Comparison of ENCODE assay signal across 28 cellular contexts in genomic region chr6:23688650-23689049, GRCh38.
"Had no signal": no experiment of that assay in that cellular context is flagged by ENCODE, and none has a peak within 500 bp of the region (broad histone marks: within the 10 kb centered on the region; RNA-seq: fewer than 3 reads in every experiment).

No MANE protein-coding gene starts in this region.

- H3K4me2 ChIP-seq: hepatocyte, neural progenitor cell had no signal

- DNase-seq: dermis blood vessel endothelial cell; effector memory CD4-positive, alpha-beta T cell; esophagus squamous epithelium; foreskin fibroblast; heart left ventricle; left cardiac atrium; left lung; mesenchymal stem cell; midbrain; naive thymus-derived CD4-positive, alpha-beta T cell; right lobe of liver; small intestine; stimulated activated CD4-positive, alpha-beta T cell treated with anti-CD3 and anti-CD28 coated beads, Interleukin-15, amount 100 ng/mL, for 24 hours; stimulated activated CD4-positive, alpha-beta T cell treated with anti-CD3 and anti-CD28 coated beads, Interleukin-2, amount 100 ng/mL, for 48 hours; stimulated activated naive CD4-positive, alpha-beta T cell; stimulated activated naive CD8-positive, alpha-beta T cell treated with anti-CD3 and anti-CD28 coated beads, Interleukin-15, amount 100 ng/mL, for 72 hours; thyroid gland; trophoblast cell had no signal

- H3K9ac ChIP-seq: neural progenitor cell, parathyroid adenoma had no signal

- H3K9me3 ChIP-seq: esophagus squamous epithelium, gastroesophageal sphincter, heart left ventricle, right lobe of liver, suprapubic skin, thyroid gland had no signal

- H3K4me3 Mint-ChIP-seq: naive thymus-derived CD4-positive, alpha-beta T cell; nephron; neural progenitor cell; stimulated activated naive CD8-positive, alpha-beta T cell treated with anti-CD3 and anti-CD28 coated beads, Interleukin-15, amount 100 ng/mL, for 72 hours had no signal

- H3K4me1 Mint-ChIP-seq: naive thymus-derived CD4-positive, alpha-beta T cell; stimulated activated naive CD8-positive, alpha-beta T cell treated with anti-CD3 and anti-CD28 coated beads, Interleukin-15, amount 100 ng/mL, for 72 hours had no signal

- H3K79me2 ChIP-seq: hepatocyte, parathyroid adenoma had no signal

- H3K4me1 ChIP-seq: heart left ventricle, left lung, neural progenitor cell, right lobe of liver, suprapubic skin, thyroid gland had no signal

- FAIRE-seq: endothelial cell of umbilical vein, small intestine, urothelium cell line had no signal

- H3K4me3 ChIP-seq: coronary artery, esophagus squamous epithelium, gastroesophageal sphincter, heart left ventricle, hepatocyte, left lung, neural progenitor cell, right lobe of liver, suprapubic skin, thyroid gland had no signal

- H3K36me3 Mint-ChIP-seq: naive thymus-derived CD4-positive, alpha-beta T cell; neural progenitor cell had no signal

- H3K27me3 Mint-ChIP-seq: naive thymus-derived CD4-positive, alpha-beta T cell; progenitor cell of endocrine pancreas; stimulated activated naive CD8-positive, alpha-beta T cell treated with anti-CD3 and anti-CD28 coated beads, Interleukin-15, amount 100 ng/mL, for 72 hours had no signal

- H2AFZ ChIP-seq: hepatocyte, neural progenitor cell, parathyroid adenoma had no signal

- H3K27ac ChIP-seq: coronary artery, esophagus squamous epithelium, gastroesophageal sphincter, heart left ventricle, hepatocyte, left lung, neural progenitor cell, parathyroid adenoma, right lobe of liver, suprapubic skin, thyroid gland had no signal

- H3K27me3 ChIP-seq: esophagus squamous epithelium, gastroesophageal sphincter, heart left ventricle, hepatocyte, left lung, neural progenitor cell, right lobe of liver, suprapubic skin, thyroid gland had no signal

- ATAC-seq: gastroesophageal sphincter; heart left ventricle; left cardiac atrium; left lung; naive thymus-derived CD4-positive, alpha-beta T cell; right lobe of liver; stimulated activated naive CD8-positive, alpha-beta T cell treated with anti-CD3 and anti-CD28 coated beads, Interleukin-15, amount 100 ng/mL, for 72 hours had no signal

- H3K27ac Mint-ChIP-seq: naive thymus-derived CD4-positive, alpha-beta T cell; nephron; neural progenitor cell; progenitor cell of endocrine pancreas had no signal

- H3K9me3 Mint-ChIP-seq: nephron, neural progenitor cell had no signal

- H3K36me3 ChIP-seq: esophagus squamous epithelium, gastroesophageal sphincter, heart left ventricle, left lung, neural progenitor cell, right lobe of liver, suprapubic skin, thyroid gland had no signal
